In genomic region chr4:176791591-176792347, GRCh38 we compare ENCODE assay signal across 9 cellular contexts. TPM values are rescaled to one million over a fixed set of nuclear protein-coding genes. Genes with fewer than 3 reads are reported as not detected.
DNase-seq lines count a peak whose midpoint lies in the region; ATAC-seq, FAIRE-seq and TF ChIP-seq lines count a peak whose summit lies in the region.
"Had no signal": no experiment of that assay in that cellular context is flagged by ENCODE, and none has a peak within 500 bp of the region (broad histone marks: within the 10 kb centered on the region; RNA-seq: fewer than 3 reads in every experiment).

No MANE protein-coding gene starts in this region.

- no peak for TF ChIP-seq CTCF in mucosa of descending colon (IDR thresholded peaks at IDR 0.05)

- H3K36me3 ChIP-seq in HUES48 (ENCODE audit: control insufficient read depth, insufficient read depth, low read length) (no peaks in the 10 kb centered on the region), duodenal mucosa (ENCODE audit: control insufficient read depth in 1 of 2, insufficient read depth in 2 of 2, low read length in 2 of 2) (no peaks in the 10 kb centered on the region), mucosa of descending colon (ENCODE audit: low read depth) (no peaks in the 10 kb centered on the region)

- H3K27ac ChIP-seq in HUES48 (ENCODE audit: low read depth, low read length) (no peak overlapping the region), duodenal mucosa (ENCODE audit: low read depth, low read length) (no peak overlapping the region)

- H3K4me3 ChIP-seq in HUES48 (ENCODE audit: low read depth, low read length), result peak overlapping the region; percentile 76
- peak overlapping the region; percentile 60 to 67 for H3K4me3 ChIP-seq in duodenal mucosa (ENCODE audit: low read depth in 1 of 2, low read length in 2 of 2)
- peak overlapping the region; percentile 1 for H3K4me3 ChIP-seq in mucosa of descending colon

- no peak overlapping the region for H3K4me3 Mint-ChIP-seq in activated CD4-positive, alpha-beta T cell treated with anti-CD3 and anti-CD28 coated beads for 36 hours

- no peaks in the 10 kb centered on the region for H3K36me3 Mint-ChIP-seq in activated CD4-positive, alpha-beta T cell treated with anti-CD3 and anti-CD28 coated beads for 36 hours (ENCODE audit: low read depth)

- POLR2A ChIA-PET in activated CD4-positive, alpha-beta T cell treated with anti-CD3 and anti-CD28 coated beads for 36 hours (lab: Charles Lee), result no interaction called here

- H3K9me3 Mint-ChIP-seq in activated CD4-positive, alpha-beta T cell treated with anti-CD3 and anti-CD28 coated beads for 36 hours (ENCODE audit: low read depth), result no peaks in the 10 kb centered on the region

- ATAC-seq in activated CD4-positive, alpha-beta T cell treated with anti-CD3 and anti-CD28 coated beads for 36 hours, result no peak
- ATAC-seq in mucosa of descending colon, result peak; percentile 12
- ATAC-seq in GM21515 (IDR thresholded peaks at IDR 0.05; ENCODE audit: unreplicated experiment), result no peak

- H3K27me3 ChIP-seq in HUES48 (ENCODE audit: control insufficient read depth, insufficient read depth, low read length), result peaks cover 37% of the 10 kb centered on the region
- H3K27me3 ChIP-seq in duodenal mucosa (ENCODE audit: control insufficient read depth in 1 of 2, insufficient read depth in 2 of 2, low read length in 2 of 2), result peaks cover 18 to 28% of the 10 kb centered on the region in 2 donors

- intact Hi-C loops in activated CD4-positive, alpha-beta T cell treated with anti-CD3 and anti-CD28 coated beads for 36 hours (cut with DNase I, micrococcal nuclease), result loop anchor here (2.0 to 5.0 kb wide), 3 partner anchors 255 to 414 kb away; no protein-coding TSS in a partner anchor
- intact Hi-C loops in mucosa of descending colon (cut with DNase I, micrococcal nuclease), result no loop called here

- peaks cover 3% of the 10 kb centered on the region for H3K4me1 Mint-ChIP-seq in activated CD4-positive, alpha-beta T cell treated with anti-CD3 and anti-CD28 coated beads for 36 hours

- CTCF ChIA-PET in activated CD4-positive, alpha-beta T cell treated with anti-CD3 and anti-CD28 coated beads for 36 hours (lab: Charles Lee), result interaction anchor here (0.6 to 0.8 kb wide), 3 partner anchors 80 to 261 kb away, joined by 3 to 4 read pairs (median 4); no protein-coding TSS in a partner anchor

- H3K9ac ChIP-seq in HUES48 (ENCODE audit: low read depth, low read length), result no peak overlapping the region
- H3K9ac ChIP-seq in duodenal mucosa (ENCODE audit: low read depth in 1 of 2, low read length in 2 of 2), result peak overlapping the region in 1 of 2 donors; percentile 10

- peak; percentile 3 for DNase-seq in activated CD4-positive, alpha-beta T cell treated with anti-CD3 and anti-CD28 coated beads for 36 hours
- DNase-seq in activated CD4-positive, alpha-beta T cell treated with anti-CD3 and anti-CD28 coated beads for 1 hour, result no peak
- DNase-seq in mucosa of descending colon (no peak), frontal cortex (ENCODE audit: low spot score in 2 of 2) (no peak), RPMI8226 (no peak)

- H3K27ac Mint-ChIP-seq in activated CD4-positive, alpha-beta T cell treated with anti-CD3 and anti-CD28 coated beads for 36 hours, result no peak overlapping the region

- no peaks in the 10 kb centered on the region for H3K9me3 ChIP-seq in HUES48 (ENCODE audit: control insufficient read depth, insufficient read depth, low read length)
- no peaks in the 10 kb centered on the region for H3K9me3 ChIP-seq in duodenal mucosa (ENCODE audit: control insufficient read depth in 1 of 2, low read length in 2 of 2)
- H3K9me3 ChIP-seq in mucosa of descending colon, result no peaks in the 10 kb centered on the region

- FAIRE-seq in frontal cortex (lab: Jason Lieb, UNC), result no peak
- FAIRE-seq: G401.6 had no signal

- peaks cover 33% of the 10 kb centered on the region for H3K27me3 Mint-ChIP-seq in activated CD4-positive, alpha-beta T cell treated with anti-CD3 and anti-CD28 coated beads for 36 hours

- H3K4me1 ChIP-seq in HUES48 (ENCODE audit: control insufficient read depth, insufficient read depth, low read length), result no peaks in the 10 kb centered on the region
- no peaks in the 10 kb centered on the region for H3K4me1 ChIP-seq in duodenal mucosa (ENCODE audit: control insufficient read depth in 1 of 2, insufficient read depth in 2 of 2, low read length in 2 of 2)
- H3K4me1 ChIP-seq in mucosa of descending colon (ENCODE audit: low read depth), result no peaks in the 10 kb centered on the region

RNA-seq across cellular contexts. Expression of gene VEGFC, which starts 1.0 kb away (rescaled TPM):
- total RNA-seq in activated CD4-positive, alpha-beta T cell treated with anti-CD3 and anti-CD28 coated beads for 36 hours, result not detected
- total RNA-seq in mucosa of descending colon (1 to 10 TPM; 1.2 to 5.3 (median 3.4) TPM), frontal cortex (1.6 TPM)

Comparison
In these comparisons a context has a peak if more than half of its experiments do, and no peak if none do; other contexts are left out.
1. H3K4me3 ChIP-seq: peak in every context shown above with its lines; median percentile 76 in HUES48; 64 in duodenal mucosa; 1 in mucosa of descending colon.
2. intact Hi-C loops: an anchor here in activated CD4-positive, alpha-beta T cell treated with anti-CD3 and anti-CD28 coated beads for 36 hours (2.0 to 5.0 kb wide); none called in mucosa of descending colon.